Comparison of ENCODE assay signal across 2 cellular contexts in genomic region chr7:122340427-122340826, GRCh38.
TF ChIP-seq lines count a peak whose summit lies in the region.

No MANE protein-coding gene starts in this region.

TF ChIP-seq in H1, 55 proteins besides CTCF, POLR2A, EP300 and RAD21:
- TF ChIP-seq CREB1 (IDR thresholded peaks at IDR 0.05), result no peak
- no peak for TF ChIP-seq RNF2 (IDR thresholded peaks at IDR 0.05; ENCODE audit: borderline replicate concordance, low read depth, low read length, missing control alignments, poor library complexity, severe bottlenecking)
- TF ChIP-seq ASH2L (IDR thresholded peaks at IDR 0.05; ENCODE audit: low read length), result no peak
- TF ChIP-seq ATF3 (IDR thresholded peaks at IDR 0.05; ENCODE audit: insufficient read depth, low read depth, low read length), result no peak
- no peak for TF ChIP-seq SP4 (IDR thresholded peaks at IDR 0.05; ENCODE audit: low read length)
- no peak for TF ChIP-seq CEBPB (IDR thresholded peaks at IDR 0.05; ENCODE audit: low read depth, low read length)
- TF ChIP-seq EZH2 (IDR thresholded peaks at IDR 0.05; ENCODE audit: low read depth, low read length, severe bottlenecking), result no peak
- TF ChIP-seq HDAC2 (IDR thresholded peaks at IDR 0.05; ENCODE audit: borderline replicate concordance in 1 of 2, low read depth in 2 of 2, low read length in 2 of 2), result no peak
- TF ChIP-seq RFX5 (IDR thresholded peaks at IDR 0.05; ENCODE audit: borderline replicate concordance, low read depth, low read length), result no peak
- TF ChIP-seq MAX (IDR thresholded peaks at IDR 0.05), result no peak
- no peak for TF ChIP-seq CTBP2 (IDR thresholded peaks at IDR 0.05; ENCODE audit: borderline replicate concordance, insufficient read depth, insufficient read length, low read length)
- no peak for TF ChIP-seq SP2 (IDR thresholded peaks at IDR 0.05; ENCODE audit: low read length)
- TF ChIP-seq SIRT6 (IDR thresholded peaks at IDR 0.05; ENCODE audit: low read length), result no peak

TF ChIP-seq in HepG2, 621 proteins besides CTCF, POLR2A, EP300 and RAD21:
- TF ChIP-seq ZNF546 (CRISPR knock-in tag; conservative IDR thresholded peaks at IDR 0.05) (no peak), ZC3H13 (CRISPR knock-in tag; IDR thresholded peaks at IDR 0.05) (no peak)
